8 cellular contexts compared by ENCODE assay signal in the genomic region with DNA sequence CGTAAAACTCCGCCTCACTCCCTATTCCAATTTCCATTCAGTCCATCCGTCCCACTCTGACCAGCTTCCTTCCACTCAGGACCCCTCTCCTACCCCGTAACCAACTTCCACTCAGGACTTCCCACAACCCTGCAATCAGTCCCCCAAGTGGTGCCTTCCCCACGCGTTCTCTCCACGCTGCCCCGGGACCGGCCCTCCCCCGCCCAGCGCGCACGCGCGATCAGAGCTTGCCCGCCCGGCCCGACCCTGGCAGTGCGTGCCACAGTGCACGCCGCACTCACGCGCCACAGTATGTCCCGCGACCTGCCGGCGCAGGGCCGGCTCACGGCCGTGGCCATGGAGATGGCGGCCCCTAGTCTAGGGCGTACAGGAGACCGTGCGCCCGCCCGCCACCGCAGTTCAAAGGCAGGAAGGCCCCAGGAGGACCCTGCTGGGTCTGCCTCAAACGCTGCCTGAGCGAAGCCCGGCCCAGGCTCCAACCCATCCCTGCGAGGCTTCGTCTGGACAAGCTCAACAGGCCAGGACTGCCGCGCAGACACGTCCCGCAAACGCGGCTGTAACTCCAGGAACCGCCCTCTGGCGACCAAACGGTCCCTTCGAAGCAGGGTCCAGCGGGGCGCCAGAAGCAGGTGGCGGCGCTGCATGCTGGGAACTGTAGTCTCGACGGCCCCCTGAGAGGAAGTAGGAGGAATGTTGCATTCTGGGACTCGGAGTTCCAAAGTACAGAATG. TPM values are rescaled to one million over a fixed set of nuclear protein-coding genes. Genes with fewer than 3 reads are reported as not detected.
DNase-seq lines count a peak whose midpoint lies in the region; TF ChIP-seq lines count a peak whose summit lies in the region.

A gene with protein sequence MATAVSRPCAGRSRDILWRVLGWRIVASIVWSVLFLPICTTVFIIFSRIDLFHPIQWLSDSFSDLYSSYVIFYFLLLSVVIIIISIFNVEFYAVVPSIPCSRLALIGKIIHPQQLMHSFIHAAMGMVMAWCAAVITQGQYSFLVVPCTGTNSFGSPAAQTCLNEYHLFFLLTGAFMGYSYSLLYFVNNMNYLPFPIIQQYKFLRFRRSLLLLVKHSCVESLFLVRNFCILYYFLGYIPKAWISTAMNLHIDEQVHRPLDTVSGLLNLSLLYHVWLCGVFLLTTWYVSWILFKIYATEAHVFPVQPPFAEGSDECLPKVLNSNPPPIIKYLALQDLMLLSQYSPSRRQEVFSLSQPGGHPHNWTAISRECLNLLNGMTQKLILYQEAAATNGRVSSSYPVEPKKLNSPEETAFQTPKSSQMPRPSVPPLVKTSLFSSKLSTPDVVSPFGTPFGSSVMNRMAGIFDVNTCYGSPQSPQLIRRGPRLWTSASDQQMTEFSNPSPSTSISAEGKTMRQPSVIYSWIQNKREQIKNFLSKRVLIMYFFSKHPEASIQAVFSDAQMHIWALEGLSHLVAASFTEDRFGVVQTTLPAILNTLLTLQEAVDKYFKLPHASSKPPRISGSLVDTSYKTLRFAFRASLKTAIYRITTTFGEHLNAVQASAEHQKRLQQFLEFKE (minus strand): TSS at position 373 of the 730 bp plus-strand sequence. CDS start 35 bp downstream, at position 338.

- DNase-seq in ELR (ENCODE audit: low read depth): peak; percentile 98
- peak; percentile 97 for DNase-seq in H9
- peak; percentile 92 for DNase-seq in MG63
- peak; percentile 96 for DNase-seq in SHP77 treated with DMSO at 0.1 percent for 48 hours (lab: John Stamatoyannopoulos, UW)
- DNase-seq in activated effector memory CD4-positive, alpha-beta T cell treated with anti-CD3 and anti-CD28 coated beads, Interleukin-2, amount 50 U/mL, for 16 hours: peak; percentile 95
- peak; percentile 97 for DNase-seq in fibroblast of pulmonary artery (ENCODE audit: low read depth)

- H3K23me2 ChIP-seq in H9 (ENCODE audit: insufficient read length, low read depth, low read length, poor library complexity, severe bottlenecking): peaks cover 6% of the 10 kb centered on the region

- no peak within 1 kb of the TSS for H2BK15ac ChIP-seq in H9 (ENCODE audit: low read depth, low read length)

- no peak within 1 kb of the TSS for H3T11ph ChIP-seq in H9 (ENCODE audit: low read length)

- H2BK120ac ChIP-seq in H9 (ENCODE audit: low read depth, low read length, poor library complexity, severe bottlenecking): no peak within 1 kb of the TSS

- H2BK5ac ChIP-seq in H9 (ENCODE audit: insufficient read length, low read length): no peak within 1 kb of the TSS

- H2AFZ ChIP-seq in H9 (ENCODE audit: low read length): no peak within 1 kb of the TSS

- H4K5ac ChIP-seq in H9 (ENCODE audit: insufficient read length, low read depth, low read length): no peak within 1 kb of the TSS

- H3K36me3 ChIP-seq in MG63: peaks cover 11% of the 10 kb centered on the region

- peaks cover 20% of the 10 kb centered on the region; the same call in 1 of the 2 replicates for H3K79me2 ChIP-seq in H9 (ENCODE audit: insufficient read depth, low read length)

- peaks cover 7% of the 10 kb centered on the region for H3K79me1 ChIP-seq in H9 (ENCODE audit: insufficient read depth, low read depth, low read length, poor library complexity, severe bottlenecking)

- peaks cover 13 to 17% of the 10 kb centered on the region in 2 experiments for H3K9me3 Mint-ChIP-seq in H9
- peaks cover 6% of the 10 kb centered on the region for H3K9me3 Mint-ChIP-seq in nephron
- H3K9me3 Mint-ChIP-seq in stimulated activated naive CD8-positive, alpha-beta T cell treated with anti-CD3 and anti-CD28 coated beads, Interleukin-15, Interleukin-2, amounts not matched to agents 100 ng/mL and 50 ng/mL, for 24 hours: no peaks in the 10 kb centered on the region

- H3K9me3 ChIP-seq in H9 (ENCODE audit: control insufficient read depth, low read depth, low read length) (no peaks in the 10 kb centered on the region), MG63 (peaks cover 2% of the 10 kb centered on the region; the same call in 1 of the 2 replicates)

- H3K14ac ChIP-seq in H9 (ENCODE audit: insufficient read depth, low read length): peak within 1 kb of the TSS; percentile 95

- H4K8ac ChIP-seq in H9 (replicated peaks; ENCODE audit: insufficient read length, low read depth, low read length): no peak within 1 kb of the TSS

- TF ChIP-seq CTCF in H9 (conservative IDR thresholded peaks at IDR 0.05) (peak; percentile 39; the same call in 2 of the 3 replicates), fibroblast of pulmonary artery (IDR thresholded peaks at IDR 0.05; ENCODE audit: low read length, missing control alignments) (no peak), nephron (IDR thresholded peaks at IDR 0.05; ENCODE audit: unreplicated experiment in 3 of 3) (peak in 1 of 3 experiments; percentile 11)

- H3K4me2 ChIP-seq in H9 (ENCODE audit: insufficient read depth, insufficient read length, low read length): peak within 1 kb of the TSS; percentile 89

- WGBS in H9 (ENCODE audit: extremely low coverage, insufficient read length, low lambda C conversion rate): no CpG with 5 or more reads among the region's 59 CpGs

- no peaks in the 10 kb centered on the region for H4K20me1 ChIP-seq in H9 (ENCODE audit: control insufficient read depth, insufficient read depth, insufficient read length)

- no peak within 1 kb of the TSS for H4K91ac ChIP-seq in H9 (ENCODE audit: insufficient read length, low read depth, low read length)

- H3K27me3 ChIP-seq in H9 (ENCODE audit: insufficient read depth, low read length): no peaks in the 10 kb centered on the region
- H3K27me3 ChIP-seq in MG63: no peaks in the 10 kb centered on the region

- peak within 1 kb of the TSS; percentile 91 for H3K18ac ChIP-seq in H9 (ENCODE audit: insufficient read length, low read depth, low read length)

- H2BK12ac ChIP-seq in H9 (ENCODE audit: insufficient read length, low read depth, low read length): no peak within 1 kb of the TSS

- H3K27me3 Mint-ChIP-seq in H9 (ENCODE audit: low read depth) (peaks cover 3% of the 10 kb centered on the region), nephron (ENCODE audit: low read depth) (no peaks in the 10 kb centered on the region)
- no peaks in the 10 kb centered on the region for H3K27me3 Mint-ChIP-seq in stimulated activated naive CD8-positive, alpha-beta T cell treated with anti-CD3 and anti-CD28 coated beads, Interleukin-15, Interleukin-2, amounts not matched to agents 100 ng/mL and 50 ng/mL, for 24 hours

- H3K4me3 Mint-ChIP-seq in H9 (peak within 1 kb of the TSS; percentile 96 to 97), nephron (peak within 1 kb of the TSS; percentile 99 to 100 (median 99))
- H3K4me3 Mint-ChIP-seq in stimulated activated naive CD8-positive, alpha-beta T cell treated with anti-CD3 and anti-CD28 coated beads, Interleukin-15, Interleukin-2, amounts not matched to agents 100 ng/mL and 50 ng/mL, for 24 hours: peak within 1 kb of the TSS; percentile 100

- H3K27ac ChIP-seq in H9 (ENCODE audit: insufficient read length, low read depth, low read length): peak within 1 kb of the TSS; percentile 19

- H3K9ac ChIP-seq in H9 (ENCODE audit: extremely low read depth, insufficient read length, low read length): peak within 1 kb of the TSS; percentile 85

- H3K4me1 Mint-ChIP-seq in H9: peaks cover 10 to 11% of the 10 kb centered on the region in 2 experiments
- H3K4me1 Mint-ChIP-seq in nephron: peaks cover 20% of the 10 kb centered on the region
- peaks cover 38% of the 10 kb centered on the region for H3K4me1 Mint-ChIP-seq in stimulated activated naive CD8-positive, alpha-beta T cell treated with anti-CD3 and anti-CD28 coated beads, Interleukin-15, Interleukin-2, amounts not matched to agents 100 ng/mL and 50 ng/mL, for 24 hours (ENCODE audit: low read depth)

- H3K4me1 ChIP-seq in H9 (ENCODE audit: insufficient read depth, low read length): no peaks in the 10 kb centered on the region

- no peak within 1 kb of the TSS for H3K23ac ChIP-seq in H9 (ENCODE audit: insufficient read length, low read depth, low read length)

- no peak within 1 kb of the TSS for H2AK5ac ChIP-seq in H9 (ENCODE audit: insufficient read length, low read length)

- peaks cover 9 to 21% (median 20%) of the 10 kb centered on the region in 3 experiments for H3K36me3 Mint-ChIP-seq in H9 (ENCODE audit: insufficient read depth in 1 of 3, low read depth in 3 of 3)
- no peaks in the 10 kb centered on the region for H3K36me3 Mint-ChIP-seq in nephron (ENCODE audit: low read depth)
- peaks cover 27% of the 10 kb centered on the region for H3K36me3 Mint-ChIP-seq in stimulated activated naive CD8-positive, alpha-beta T cell treated with anti-CD3 and anti-CD28 coated beads, Interleukin-15, Interleukin-2, amounts not matched to agents 100 ng/mL and 50 ng/mL, for 24 hours (ENCODE audit: low read depth)

- no peak within 1 kb of the TSS for H3K4ac ChIP-seq in H9 (ENCODE audit: low read depth, low read length)

- peak within 1 kb of the TSS; percentile 70 for H3K4me3 ChIP-seq in MG63
- H3K4me3 ChIP-seq in fibroblast of pulmonary artery (replicated peaks; ENCODE audit: low read depth, low read length): peak within 1 kb of the TSS; percentile 84

- H2BK20ac ChIP-seq in H9 (ENCODE audit: low read depth, low read length, poor library complexity, severe bottlenecking): no peak within 1 kb of the TSS

- peak within 1 kb of the TSS; percentile 87 to 97 (median 97) for H3K27ac Mint-ChIP-seq in H9
- H3K27ac Mint-ChIP-seq in nephron: peak within 1 kb of the TSS; percentile 100
- peak within 1 kb of the TSS; percentile 100 for H3K27ac Mint-ChIP-seq in stimulated activated naive CD8-positive, alpha-beta T cell treated with anti-CD3 and anti-CD28 coated beads, Interleukin-15, Interleukin-2, amounts not matched to agents 100 ng/mL and 50 ng/mL, for 24 hours

- no peak within 1 kb of the TSS for H3K56ac ChIP-seq in H9 (ENCODE audit: insufficient read length, low read depth, low read length)

RNA-seq across cellular contexts. Expression of the gene that starts here (rescaled TPM):
- 49.3 and 50.2 TPM in 2 replicates for total RNA-seq in H9 (2021)
- total RNA-seq in MG63 (2014; rRNA removed; shearing (Covaris generic); ENCODE audit: low replicate concordance): 79.8 and 83.6 TPM in 2 replicates

Comparison
In these comparisons a context has a peak if more than half of its experiments do, and no peak if none do; other contexts are left out.
1. Peak in every context shown above with its lines: DNase-seq, H3K4me3 ChIP-seq and H3K27ac ChIP-seq.